Comparison of ENCODE assay signal across 11 cellular contexts in the genomic region with DNA sequence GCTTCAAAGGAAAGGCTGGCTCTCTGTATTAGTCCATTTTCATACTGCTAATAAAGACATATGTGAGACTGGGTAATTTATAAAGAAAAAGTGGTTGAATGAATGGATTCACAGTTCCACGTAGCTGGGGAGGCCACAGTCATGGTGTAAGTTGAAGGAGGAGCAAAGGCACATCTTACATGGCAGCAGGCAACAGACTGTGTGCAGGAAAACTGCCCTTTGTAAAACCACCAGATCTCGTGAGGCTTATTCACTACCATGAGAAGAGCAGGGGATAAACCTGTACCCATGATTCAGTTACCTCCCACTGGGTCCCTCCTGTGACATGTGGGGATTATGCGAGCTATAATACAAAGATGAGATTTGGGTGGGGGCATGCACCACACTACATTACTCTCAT.
"Had no signal": no experiment of that assay in that cellular context is flagged by ENCODE, and none has a peak within 500 bp of the region (broad histone marks: within the 10 kb centered on the region; RNA-seq: fewer than 3 reads in every experiment).

No MANE protein-coding gene starts in this region.

- H3K27ac ChIP-seq: GM23248 had no signal

- H3K4me2 ChIP-seq: GM23338 had no signal

- H3K27ac Mint-ChIP-seq: GM23338, H9, HFFc6 had no signal

- H2AFZ ChIP-seq: GM23248, GM23338 had no signal

- H3K36me3 ChIP-seq: HAP-1 had no signal

- ATAC-seq: GM23338, HCT116 had no signal

- FAIRE-seq: H1, H54 had no signal

- H3K4me3 Mint-ChIP-seq: GM23338, H9, HFFc6 had no signal

- H3K9me3 ChIP-seq: HAP-1 had no signal

- H3K4me3 ChIP-seq: GM23248, GM23338, HAP-1 had no signal

- H3K9ac ChIP-seq: GM23248 had no signal

- DNase-seq: GM23248, GOT3, H7, H9, HCEC 1CT, HFFc6 had no signal

- H3K4me1 ChIP-seq: HAP-1 had no signal
